In the genomic region with DNA sequence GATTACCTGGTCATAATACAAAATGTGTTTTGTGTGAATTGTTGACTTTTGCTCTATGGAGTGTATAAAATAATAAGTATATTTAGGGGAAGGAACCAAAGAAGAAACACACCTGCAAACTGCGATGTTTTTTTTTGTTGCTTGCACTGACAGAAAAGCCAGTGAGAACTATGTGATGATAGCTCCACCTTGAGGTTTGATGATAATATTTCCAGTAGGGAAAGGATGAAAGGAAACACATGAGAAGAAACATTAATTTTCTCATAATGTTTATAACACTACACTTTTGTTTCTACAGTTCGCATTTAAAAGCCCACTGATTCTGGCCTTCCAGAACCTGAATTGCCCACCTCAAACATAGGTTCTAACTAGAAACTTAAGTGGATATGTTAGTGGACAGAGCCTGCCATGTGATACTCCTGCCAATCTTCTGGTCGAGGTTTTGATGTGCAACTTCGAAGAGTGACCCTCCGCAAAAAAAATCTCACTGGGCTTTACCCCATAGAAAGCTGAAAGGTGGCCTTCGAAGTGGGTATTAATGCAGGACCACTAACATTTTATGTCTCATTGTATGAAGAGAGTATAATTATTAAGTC, we compare ENCODE assay signal across 9 cellular contexts.
DNase-seq lines count a peak whose midpoint lies in the region; ATAC-seq, FAIRE-seq and TF ChIP-seq lines count a peak whose summit lies in the region.
"Had no signal": no experiment of that assay in that cellular context is flagged by ENCODE, and none has a peak within 500 bp of the region (broad histone marks: within the 10 kb centered on the region; RNA-seq: fewer than 3 reads in every experiment).

No MANE protein-coding gene starts in this region.

- H3K27ac Mint-ChIP-seq in progenitor cell of endocrine pancreas, result no peak overlapping the region
- H3K27ac Mint-ChIP-seq in activated naive CD4-positive, alpha-beta T cell treated with anti-CD3 and anti-CD28 coated beads for 36 hours, result no peak overlapping the region
- no peak overlapping the region for H3K27ac Mint-ChIP-seq in effector memory CD8-positive, alpha-beta T cell
- H3K27ac Mint-ChIP-seq: activated naive CD8-positive, alpha-beta T cell treated with anti-CD3 and anti-CD28 coated beads, Interleukin-2, amount 10 ng/mL, durations not matched to agents 7 days and 5 days had no signal

- TF ChIP-seq POLR2A in H54 (IDR thresholded peaks at IDR 0.05; ENCODE audit: low read depth, low read length), result no peak

- no peak overlapping the region for H3K4me3 Mint-ChIP-seq in progenitor cell of endocrine pancreas (ENCODE audit: low read depth)
- no peak overlapping the region for H3K4me3 Mint-ChIP-seq in activated naive CD4-positive, alpha-beta T cell treated with anti-CD3 and anti-CD28 coated beads for 36 hours
- no peak overlapping the region for H3K4me3 Mint-ChIP-seq in effector memory CD8-positive, alpha-beta T cell
- H3K4me3 Mint-ChIP-seq: activated naive CD8-positive, alpha-beta T cell treated with anti-CD3 and anti-CD28 coated beads, Interleukin-2, amount 10 ng/mL, durations not matched to agents 7 days and 5 days had no signal

- FAIRE-seq in H54 (lab: Jason Lieb, UNC), result peak; percentile 92

- DNase-seq in AG10803 (ENCODE audit: low read depth) (peak; percentile 49), H54 (ENCODE audit: insufficient read length, low spot score) (no peak), NCI-H82 treated with DMSO at 0.1 percent for 48 hours (lab: John Stamatoyannopoulos, UW; ENCODE audit: unreplicated experiment) (peak; percentile 6), epithelial cell of esophagus (ENCODE audit: low read depth) (peak; percentile 54), progenitor cell of endocrine pancreas (ENCODE audit: low spot score, unreplicated experiment) (no peak)
- DNase-seq in activated naive CD4-positive, alpha-beta T cell treated with anti-CD3 and anti-CD28 coated beads for 36 hours, result no peak
- no peak for DNase-seq in effector memory CD8-positive, alpha-beta T cell
- DNase-seq: activated naive CD8-positive, alpha-beta T cell treated with anti-CD3 and anti-CD28 coated beads, Interleukin-2, amount 10 ng/mL, durations not matched to agents 7 days and 5 days had no signal

- ATAC-seq in effector memory CD8-positive, alpha-beta T cell (replicated peaks), result no peak
- no peak for ATAC-seq in activated CD4-positive, CD25-positive, alpha-beta regulatory T cell treated with anti-CD3 and anti-CD28 coated beads, Interleukin-2, amount 50 U/mL, for 24 hours

- no peaks in the 10 kb centered on the region for H3K27me3 Mint-ChIP-seq in progenitor cell of endocrine pancreas
- H3K27me3 Mint-ChIP-seq in activated naive CD4-positive, alpha-beta T cell treated with anti-CD3 and anti-CD28 coated beads for 36 hours (ENCODE audit: low read depth), result no peaks in the 10 kb centered on the region
- no peaks in the 10 kb centered on the region for H3K27me3 Mint-ChIP-seq in effector memory CD8-positive, alpha-beta T cell
- H3K27me3 Mint-ChIP-seq: activated naive CD8-positive, alpha-beta T cell treated with anti-CD3 and anti-CD28 coated beads, Interleukin-2, amount 10 ng/mL, durations not matched to agents 7 days and 5 days had no signal

- H3K36me3 Mint-ChIP-seq in progenitor cell of endocrine pancreas (ENCODE audit: insufficient read depth), result no peaks in the 10 kb centered on the region
- H3K36me3 Mint-ChIP-seq in activated naive CD4-positive, alpha-beta T cell treated with anti-CD3 and anti-CD28 coated beads for 36 hours (ENCODE audit: low read depth), result no peaks in the 10 kb centered on the region
- H3K36me3 Mint-ChIP-seq in effector memory CD8-positive, alpha-beta T cell (ENCODE audit: insufficient read depth), result peaks cover 4% of the 10 kb centered on the region
- H3K36me3 Mint-ChIP-seq: activated naive CD8-positive, alpha-beta T cell treated with anti-CD3 and anti-CD28 coated beads, Interleukin-2, amount 10 ng/mL, durations not matched to agents 7 days and 5 days had no signal

- TF ChIP-seq CTCF in AG10803 (conservative IDR thresholded peaks at IDR 0.05; ENCODE audit: low read length) (peak; percentile 83), epithelial cell of esophagus (IDR thresholded peaks at IDR 0.05; ENCODE audit: insufficient read depth, low read depth, low read length, missing control alignments) (peak; percentile 53), progenitor cell of endocrine pancreas (IDR thresholded peaks at IDR 0.05; ENCODE audit: unreplicated experiment) (peak; percentile 75)

- no peaks in the 10 kb centered on the region for H3K9me3 Mint-ChIP-seq in progenitor cell of endocrine pancreas (ENCODE audit: low read depth)
- H3K9me3 Mint-ChIP-seq in activated naive CD4-positive, alpha-beta T cell treated with anti-CD3 and anti-CD28 coated beads for 36 hours, result peaks cover 2% of the 10 kb centered on the region
- H3K9me3 Mint-ChIP-seq in effector memory CD8-positive, alpha-beta T cell, result peaks cover 0 to 3% of the 10 kb centered on the region in 2 donors
- H3K9me3 Mint-ChIP-seq: activated naive CD8-positive, alpha-beta T cell treated with anti-CD3 and anti-CD28 coated beads, Interleukin-2, amount 10 ng/mL, durations not matched to agents 7 days and 5 days had no signal

- H3K4me3 ChIP-seq in AG10803 (ENCODE audit: low read length) (no peak overlapping the region), epithelial cell of esophagus (ENCODE audit: low read length) (no peak overlapping the region)

- CTCF ChIA-PET in activated naive CD4-positive, alpha-beta T cell treated with anti-CD3 and anti-CD28 coated beads for 36 hours (lab: Charles Lee), result no interaction called here

- intact Hi-C loops in activated naive CD4-positive, alpha-beta T cell treated with anti-CD3 and anti-CD28 coated beads for 36 hours (cut with micrococcal nuclease), result loop anchor here (2.0 to 5.0 kb wide), 2 partner anchors 611 to 767 kb away; no protein-coding TSS in a partner anchor

- H3K4me1 Mint-ChIP-seq in progenitor cell of endocrine pancreas (ENCODE audit: low read depth), result peaks cover 15% of the 10 kb centered on the region
- no peaks in the 10 kb centered on the region for H3K4me1 Mint-ChIP-seq in activated naive CD4-positive, alpha-beta T cell treated with anti-CD3 and anti-CD28 coated beads for 36 hours (ENCODE audit: low read depth)
- H3K4me1 Mint-ChIP-seq in effector memory CD8-positive, alpha-beta T cell (ENCODE audit: low read depth in 2 of 2), result no peaks in the 10 kb centered on the region
- H3K4me1 Mint-ChIP-seq: activated naive CD8-positive, alpha-beta T cell treated with anti-CD3 and anti-CD28 coated beads, Interleukin-2, amount 10 ng/mL, durations not matched to agents 7 days and 5 days had no signal

Comparison
In these comparisons a context has a peak if more than half of its experiments do, and no peak if none do; other contexts are left out.
1. DNase-seq: peak in AG10803 (single experiment), NCI-H82 treated with DMSO at 0.1 percent for 48 hours (single experiment) and epithelial cell of esophagus (single experiment); none in H54 (single experiment), progenitor cell of endocrine pancreas (single experiment), activated naive CD4-positive, alpha-beta T cell treated with anti-CD3 and anti-CD28 coated beads for 36 hours (single experiment) and effector memory CD8-positive, alpha-beta T cell (0 of 3).
2. Peak in every context shown above with its lines, with median percentiles within 50 percentile points of each other: CTCF ChIP-seq.